In the genomic region with DNA sequence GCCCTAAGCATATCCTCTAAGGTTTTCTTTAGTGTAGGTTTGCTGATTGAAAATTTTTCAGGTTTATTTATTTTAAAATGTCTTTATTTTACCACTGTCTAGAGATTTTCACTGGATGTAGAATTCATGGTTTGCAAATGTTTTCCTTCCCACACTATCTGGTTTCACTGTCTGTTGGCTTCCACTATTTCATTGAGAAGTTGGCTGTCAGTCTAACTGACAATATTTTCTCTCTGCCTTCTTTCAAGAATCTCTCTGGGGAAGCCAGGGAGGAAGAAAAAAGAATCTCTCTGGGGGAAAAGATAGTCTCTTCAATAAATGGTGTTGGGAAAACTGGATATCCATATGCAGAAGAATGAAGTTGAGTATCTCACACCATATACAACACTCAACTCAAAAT, we compare ENCODE assay signal across 24 cellular contexts.
A peak's percentile ranks its signal among the peaks of the same experiment; 100 is the strongest.
DNase-seq lines count a peak whose midpoint lies in the region; ATAC-seq, FAIRE-seq and TF ChIP-seq lines count a peak whose summit lies in the region.
"Had no signal": no experiment of that assay in that cellular context is flagged by ENCODE, and none has a peak within 500 bp of the region (broad histone marks: within the 10 kb centered on the region; RNA-seq: fewer than 3 reads in every experiment).

No MANE protein-coding gene starts in this region.

- TF ChIP-seq EP300 in SK-N-SH (IDR thresholded peaks at IDR 0.05; ENCODE audit: borderline replicate concordance in 1 of 2, low read depth in 1 of 2, low read length in 1 of 2): no peak

- H3K9me2 ChIP-seq in SK-N-SH: no peaks in the 10 kb centered on the region

- DNase-seq in SK-N-SH (no peak), WTC11 (ENCODE audit: low spot score) (no peak), memory B cell (ENCODE audit: low spot score in 2 of 2) (no peak), C1 segment of cervical spinal cord (lab: John Stamatoyannopoulos, UW) (no peak), brain microvascular endothelial cell (no peak)
- DNase-seq in activated CD4-positive, CD25-positive, alpha-beta regulatory T cell (lab: John Stamatoyannopoulos, UW): no peak
- DNase-seq: CD4-positive, alpha-beta T cell; CD8-positive, alpha-beta memory T cell; DMS 273 treated with DMSO at 0.1 percent for 48 hours; DMS79; EL; GDM1; GOT3; HFFc6 had no signal

- no peak overlapping the region for H3K9ac ChIP-seq in SK-N-SH
- H3K9ac ChIP-seq: BLaER1 had no signal

- H3K4me3 ChIP-seq in SK-N-SH (ENCODE audit: low read depth in 2 of 2, low read length in 1 of 2) (no peak overlapping the region), brain microvascular endothelial cell (ENCODE audit: low read depth, low read length) (no peak overlapping the region)
- H3K4me3 ChIP-seq: BLaER1, HAP-1 had no signal

- TF ChIP-seq RAD21 in SK-N-SH (IDR thresholded peaks at IDR 0.05; ENCODE audit: low read length): no peak

- H3K4me2 ChIP-seq in SK-N-SH: no peak overlapping the region
- H3K4me2 ChIP-seq: BLaER1 had no signal

- H3K79me2 ChIP-seq in SK-N-SH (ENCODE audit: insufficient read depth): no peaks in the 10 kb centered on the region

- no peaks in the 10 kb centered on the region for H3K4me1 Mint-ChIP-seq in WTC11
- peaks cover 3% of the 10 kb centered on the region for H3K4me1 Mint-ChIP-seq in memory B cell
- H3K4me1 Mint-ChIP-seq: B cell had no signal

- no peak for TF ChIP-seq CTCF in SK-N-SH (IDR thresholded peaks at IDR 0.05)
- no peak for TF ChIP-seq CTCF in WTC11 (IDR thresholded peaks at IDR 0.05)
- TF ChIP-seq CTCF in brain microvascular endothelial cell (IDR thresholded peaks at IDR 0.05; ENCODE audit: low read depth, low read length, missing control alignments): no peak

- no peak overlapping the region for H2AFZ ChIP-seq in SK-N-SH (ENCODE audit: low read depth)

- no peaks in the 10 kb centered on the region for H4K20me1 ChIP-seq in SK-N-SH (ENCODE audit: insufficient read depth)
- H4K20me1 ChIP-seq: BLaER1 had no signal

- in situ Hi-C loops in brain microvascular endothelial cell (cut with HindIII; ENCODE audit: low pct_ligation_motif_present, low sequenced_read_pairs): no loop called here

- CTCF ChIA-PET in SK-N-SH (lab: Yijun Ruan, JAX) (no interaction called here), WTC11 (lab: Charles Lee) (no interaction called here)

- no peak overlapping the region for H3K4me3 Mint-ChIP-seq in WTC11
- H3K4me3 Mint-ChIP-seq in memory B cell: no peak overlapping the region
- H3K4me3 Mint-ChIP-seq: B cell; CD14-positive monocyte; CD4-positive, alpha-beta T cell; CD8-positive, alpha-beta memory T cell; HFFc6 had no signal

- H3K36me3 Mint-ChIP-seq in WTC11 (peaks cover 45% of the 10 kb centered on the region), memory B cell (peaks cover 60% of the 10 kb centered on the region)

- H3K9me3 ChIP-seq in SK-N-SH: peaks cover 8% of the 10 kb centered on the region
- H3K9me3 ChIP-seq: HAP-1 had no signal

- H3K27me3 Mint-ChIP-seq in WTC11 (ENCODE audit: low read depth) (no peaks in the 10 kb centered on the region), memory B cell (no peaks in the 10 kb centered on the region)
- H3K27me3 Mint-ChIP-seq: B cell; CD4-positive, alpha-beta T cell; CD8-positive, alpha-beta memory T cell had no signal

- peaks cover 7% of the 10 kb centered on the region for H3F3A ChIP-seq in SK-N-SH (replicated peaks; ENCODE audit: insufficient read depth)

- peaks cover 19 to 21% of the 10 kb centered on the region in 2 experiments; a peak in 3 of 4 replicates for H3K4me1 ChIP-seq in SK-N-SH (ENCODE audit: control insufficient read depth in 1 of 2, insufficient read depth in 2 of 2, low read depth in 1 of 2, low read length in 1 of 2)
- H3K4me1 ChIP-seq: BLaER1, HAP-1 had no signal

- H3K36me3 ChIP-seq in SK-N-SH (replicated peaks in 1 of 2; ENCODE audit: control insufficient read depth in 1 of 2, insufficient read depth in 2 of 2, low read length in 1 of 2): peaks cover 31 to 61% of the 10 kb centered on the region in 2 experiments
- H3K36me3 ChIP-seq in brain microvascular endothelial cell (replicated peaks): peaks cover 14% of the 10 kb centered on the region

- H3K27ac ChIP-seq in SK-N-SH (ENCODE audit: low read depth in 2 of 2, low read length in 1 of 2): no peak overlapping the region
- H3K27ac ChIP-seq in brain microvascular endothelial cell: no peak overlapping the region
- H3K27ac ChIP-seq: 22Rv1, BLaER1 had no signal

- POLR2A ChIA-PET in SK-N-SH (lab: Yijun Ruan, JAX) (no interaction called here), WTC11 (lab: Charles Lee) (no interaction called here)

- no peak overlapping the region for H3K27ac Mint-ChIP-seq in WTC11
- peak overlapping the region; percentile 60 for H3K27ac Mint-ChIP-seq in memory B cell
- H3K27ac Mint-ChIP-seq: B cell; CD4-positive, alpha-beta T cell; CD8-positive, alpha-beta memory T cell; HFFc6 had no signal

- H3K9me3 Mint-ChIP-seq in WTC11: peaks cover 42% of the 10 kb centered on the region
- peaks cover 6% of the 10 kb centered on the region for H3K9me3 Mint-ChIP-seq in memory B cell

- ATAC-seq in SK-N-SH treated with all-trans-retinoic acid at 6 μM for 48 hours (no peak), WTC11 (no peak), memory B cell (ENCODE audit: low read depth) (no peak)

- peak; percentile 5 for FAIRE-seq in colon (lab: Jason Lieb, UNC)
- FAIRE-seq: A204.1, GM12892, H54 had no signal

- H3K27me3 ChIP-seq in SK-N-SH (ENCODE audit: insufficient read depth) (no peaks in the 10 kb centered on the region), brain microvascular endothelial cell (replicated peaks) (no peaks in the 10 kb centered on the region)
- H3K27me3 ChIP-seq: BLaER1 had no signal

TF ChIP-seq in SK-N-SH treated with all-trans-retinoic acid at 6 μM for 48 hours, 23 proteins besides CTCF, POLR2A, EP300 and RAD21:
- TF ChIP-seq, protein P1, sequence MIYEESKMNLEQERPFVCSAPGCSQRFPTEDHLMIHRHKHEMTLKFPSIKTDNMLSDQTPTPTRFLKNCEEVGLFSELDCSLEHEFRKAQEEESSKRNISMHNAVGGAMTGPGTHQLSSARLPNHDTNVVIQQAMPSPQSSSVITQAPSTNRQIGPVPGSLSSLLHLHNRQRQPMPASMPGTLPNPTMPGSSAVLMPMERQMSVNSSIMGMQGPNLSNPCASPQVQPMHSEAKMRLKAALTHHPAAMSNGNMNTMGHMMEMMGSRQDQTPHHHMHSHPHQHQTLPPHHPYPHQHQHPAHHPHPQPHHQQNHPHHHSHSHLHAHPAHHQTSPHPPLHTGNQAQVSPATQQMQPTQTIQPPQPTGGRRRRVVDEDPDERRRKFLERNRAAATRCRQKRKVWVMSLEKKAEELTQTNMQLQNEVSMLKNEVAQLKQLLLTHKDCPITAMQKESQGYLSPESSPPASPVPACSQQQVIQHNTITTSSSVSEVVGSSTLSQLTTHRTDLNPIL (CRISPR knock-in tag; IDR thresholded peaks at IDR 0.05; ENCODE audit: low read depth): no peak
- TF ChIP-seq ZFP30 (CRISPR knock-in tag; IDR thresholded peaks at IDR 0.05): peak; percentile 84
- no peak for TF ChIP-seq CSDC2 (CRISPR knock-in tag; IDR thresholded peaks at IDR 0.05)
- TF ChIP-seq ISL1 (CRISPR knock-in tag; IDR thresholded peaks at IDR 0.05): no peak
- no peak for TF ChIP-seq BACH2 (CRISPR knock-in tag; IDR thresholded peaks at IDR 0.05; ENCODE audit: borderline replicate concordance)
TF ChIP-seq in SK-N-SH treated with all-trans-retinoic acid at 6 μM for 48 hours: peak in this region for 1.

TF ChIP-seq in SK-N-SH, 30 proteins besides CTCF, POLR2A, EP300 and RAD21 (continues in another document):
- TF ChIP-seq FOXM1 (IDR thresholded peaks at IDR 0.05; ENCODE audit: low read depth): no peak
- no peak for TF ChIP-seq NFIC (IDR thresholded peaks at IDR 0.05; ENCODE audit: borderline replicate concordance)
- TF ChIP-seq, protein P2, sequence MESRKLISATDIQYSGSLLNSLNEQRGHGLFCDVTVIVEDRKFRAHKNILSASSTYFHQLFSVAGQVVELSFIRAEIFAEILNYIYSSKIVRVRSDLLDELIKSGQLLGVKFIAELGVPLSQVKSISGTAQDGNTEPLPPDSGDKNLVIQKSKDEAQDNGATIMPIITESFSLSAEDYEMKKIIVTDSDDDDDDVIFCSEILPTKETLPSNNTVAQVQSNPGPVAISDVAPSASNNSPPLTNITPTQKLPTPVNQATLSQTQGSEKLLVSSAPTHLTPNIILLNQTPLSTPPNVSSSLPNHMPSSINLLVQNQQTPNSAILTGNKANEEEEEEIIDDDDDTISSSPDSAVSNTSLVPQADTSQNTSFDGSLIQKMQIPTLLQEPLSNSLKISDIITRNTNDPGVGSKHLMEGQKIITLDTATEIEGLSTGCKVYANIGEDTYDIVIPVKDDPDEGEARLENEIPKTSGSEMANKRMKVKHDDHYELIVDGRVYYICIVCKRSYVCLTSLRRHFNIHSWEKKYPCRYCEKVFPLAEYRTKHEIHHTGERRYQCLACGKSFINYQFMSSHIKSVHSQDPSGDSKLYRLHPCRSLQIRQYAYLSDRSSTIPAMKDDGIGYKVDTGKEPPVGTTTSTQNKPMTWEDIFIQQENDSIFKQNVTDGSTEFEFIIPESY (IDR thresholded peaks at IDR 0.05; ENCODE audit: borderline replicate concordance, low read depth): no peak

TF ChIP-seq in WTC11, 78 proteins besides CTCF, POLR2A, EP300 and RAD21:
- TF ChIP-seq ZNF317 (CRISPR knock-in tag; IDR thresholded peaks at IDR 0.05; ENCODE audit: borderline replicate concordance, low read depth): peak; percentile 85
- no peak for TF ChIP-seq ZNF121 (CRISPR knock-in tag; IDR thresholded peaks at IDR 0.05)
- TF ChIP-seq ZNF396 (CRISPR knock-in tag; IDR thresholded peaks at IDR 0.05; ENCODE audit: borderline replicate concordance): no peak
